In the genomic region with DNA sequence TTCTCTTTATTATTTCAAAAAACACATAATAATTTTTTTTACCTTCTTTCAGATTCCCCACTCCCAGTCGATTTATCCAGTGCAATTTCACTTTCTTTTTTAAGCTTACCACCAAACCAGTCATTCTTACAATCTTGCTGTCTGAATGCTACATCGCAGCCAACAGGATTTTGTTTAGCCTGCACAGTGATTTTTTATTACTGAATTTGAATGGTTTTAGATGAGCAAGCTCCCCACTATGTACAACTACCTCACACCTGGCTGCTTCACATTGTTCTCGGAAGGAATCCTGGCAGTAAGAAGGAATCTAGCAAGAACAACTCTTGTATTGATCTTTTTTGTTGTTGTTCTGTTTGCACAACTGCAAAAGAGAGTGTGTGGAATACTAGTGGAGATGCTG, we compare ENCODE assay signal across 18 cellular contexts.
"Had no signal": no experiment of that assay in that cellular context is flagged by ENCODE, and none has a peak within 500 bp of the region (broad histone marks: within the 10 kb centered on the region; RNA-seq: fewer than 3 reads in every experiment).

No MANE protein-coding gene starts in this region.

- FAIRE-seq: bronchial epithelial cell, endothelial cell of umbilical vein had no signal

- DNase-seq: activated CD4-positive, alpha-beta T cell treated with anti-CD3 and anti-CD28 coated beads, Interleukin-2, amount 10 ng/mL, durations not matched to agents 24 days and 14 days; activated CD8-positive, alpha-beta T cell treated with anti-CD3 and anti-CD28 coated beads for 36 hours; activated naive CD4-positive, alpha-beta T cell treated with anti-CD3 and anti-CD28 coated beads, Interleukin-2, amount 50 U/mL, for 16 hours; activated T-cell treated with anti-CD3 and anti-CD28 coated beads, Interleukin-2, amount 50 U/mL, for 1 hour; aorta; cerebellar nuclear complex; cortex of kidney; left cardiac atrium; nephron progenitor cell; nucleus accumbens; T-cell; T1000; transverse colon; uterus had no signal

- ATAC-seq: activated CD8-positive, alpha-beta T cell treated with anti-CD3 and anti-CD28 coated beads for 36 hours; activated T-helper 17 cell treated with anti-CD3 and anti-CD28 coated beads, Interleukin-2, amount 50 U/mL, for 72 hours; left cardiac atrium; T-cell had no signal

- H3K27me3 ChIP-seq: esophagus muscularis mucosa, transverse colon, uterus had no signal

- H3K9me3 ChIP-seq: esophagus muscularis mucosa, transverse colon, uterus had no signal

- H3K4me1 ChIP-seq: esophagus muscularis mucosa, transverse colon, uterus had no signal

- H3K36me3 ChIP-seq: esophagus muscularis mucosa, transverse colon, uterus had no signal

- H3K27ac ChIP-seq: esophagus muscularis mucosa, transverse colon, uterus had no signal

- H3K4me3 ChIP-seq: esophagus muscularis mucosa, transverse colon, uterus had no signal
